ENCODE assay signal across 17 cellular contexts in the genomic region with DNA sequence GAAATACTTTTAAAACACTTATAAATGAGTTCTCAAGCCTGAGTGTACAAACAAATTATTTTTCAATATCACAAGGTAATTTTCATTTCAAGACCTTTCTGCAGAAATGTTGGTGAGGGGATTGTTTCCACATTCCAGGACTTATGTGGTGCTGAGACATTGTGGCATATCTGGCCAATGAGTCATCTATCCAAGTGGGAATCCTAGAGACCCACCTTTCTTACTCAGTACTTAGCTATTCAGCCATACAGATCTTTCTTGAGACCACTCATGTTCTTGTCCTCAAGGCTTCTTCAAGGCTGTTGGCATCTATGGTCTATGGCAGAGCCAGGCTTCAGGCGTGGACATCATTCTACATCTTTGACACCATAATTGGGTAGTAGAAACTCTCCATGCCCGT.
A peak's percentile ranks its signal among the peaks of the same experiment; 100 is the strongest.
DNase-seq lines count a peak whose midpoint lies in the region; ATAC-seq and TF ChIP-seq lines count a peak whose summit lies in the region.
"Had no signal": no experiment of that assay in that cellular context is flagged by ENCODE, and none has a peak within 500 bp of the region (broad histone marks: within the 10 kb centered on the region; RNA-seq: fewer than 3 reads in every experiment).

No MANE protein-coding gene starts in this region.

- ATAC-seq in GM23338 = no peak
- no peak for ATAC-seq in activated T-cell treated with anti-CD3 and anti-CD28 coated beads, Interleukin-2, amount 50 U/mL, for 72 hours (replicated peaks in 1 of 2)
- ATAC-seq: GM12878 had no signal

- H3K27ac Mint-ChIP-seq in GM23338 = 0 out of 2 replicates have a peak overlapping the region, but pooled peaks have one; percentile 24
- H3K27ac Mint-ChIP-seq in activated T-cell treated with anti-CD3 and anti-CD28 coated beads, Interleukin-2, amount 50 U/mL, for 72 hours = no peak overlapping the region
- H3K27ac Mint-ChIP-seq in type B pancreatic cell = no peak overlapping the region
- H3K27ac Mint-ChIP-seq: activated naive CD4-positive, alpha-beta T cell treated with anti-CD3 and anti-CD28 coated beads for 36 hours; progenitor cell of endocrine pancreas had no signal

- H3K9me3 ChIP-seq in SK-N-SH = no peaks in the 10 kb centered on the region
- H3K9me3 ChIP-seq: BE2C, esophagus squamous epithelium had no signal

- no peak overlapping the region for H2AFZ ChIP-seq in GM23338
- no peak overlapping the region for H2AFZ ChIP-seq in SK-N-SH (ENCODE audit: low read depth)

- no peak overlapping the region for H3K4me3 Mint-ChIP-seq in GM23338
- no peak overlapping the region for H3K4me3 Mint-ChIP-seq in activated T-cell treated with anti-CD3 and anti-CD28 coated beads, Interleukin-2, amount 50 U/mL, for 72 hours
- H3K4me3 Mint-ChIP-seq in type B pancreatic cell = no peak overlapping the region
- H3K4me3 Mint-ChIP-seq: activated naive CD4-positive, alpha-beta T cell treated with anti-CD3 and anti-CD28 coated beads for 36 hours had no signal

- H3K9me3 Mint-ChIP-seq in GM23338 (no peaks in the 10 kb centered on the region; the same call in 2 of the 3 replicates), type B pancreatic cell (peaks cover 5% of the 10 kb centered on the region)
- H3K9me3 Mint-ChIP-seq in activated T-cell treated with anti-CD3 and anti-CD28 coated beads, Interleukin-2, amount 50 U/mL, for 72 hours = peaks cover 1 to 14% of the 10 kb centered on the region in 2 donors

- no peak for TF ChIP-seq EP300 in SK-N-SH (IDR thresholded peaks at IDR 0.05; ENCODE audit: borderline replicate concordance in 1 of 2, low read depth in 1 of 2, low read length in 1 of 2)

- H3K27ac ChIP-seq in GM23338 (ENCODE audit: low read depth) (no peak overlapping the region), SK-N-SH (ENCODE audit: low read depth in 2 of 2, low read length in 1 of 2) (peak overlapping the region; percentile 58 to 98)
- H3K27ac ChIP-seq: esophagus squamous epithelium had no signal

- 62% methylated on average over 2 of the region's 2 CpGs for WGBS in SK-N-SH (ENCODE audit: low lambda C conversion rate)

- H3K27me3 Mint-ChIP-seq in GM23338 (ENCODE audit: insufficient read depth, low read depth, poor library complexity) = no peaks in the 10 kb centered on the region
- H3K27me3 Mint-ChIP-seq in activated T-cell treated with anti-CD3 and anti-CD28 coated beads, Interleukin-2, amount 50 U/mL, for 72 hours (ENCODE audit: low read depth) = no peaks in the 10 kb centered on the region
- no peaks in the 10 kb centered on the region for H3K27me3 Mint-ChIP-seq in type B pancreatic cell
- H3K27me3 Mint-ChIP-seq: progenitor cell of endocrine pancreas had no signal

- TF ChIP-seq CTCF in GM23338 (conservative IDR thresholded peaks at IDR 0.05; ENCODE audit: low read depth in 2 of 2) = no peak
- TF ChIP-seq CTCF in SK-N-SH (IDR thresholded peaks at IDR 0.05) = no peak
- TF ChIP-seq CTCF in fibroblast of the aortic adventitia (IDR thresholded peaks at IDR 0.05; ENCODE audit: insufficient read depth, low read length) = no peak
- no peak for TF ChIP-seq CTCF in type B pancreatic cell (conservative IDR thresholded peaks at IDR 0.05)

- DNase-seq in GM23338 (ENCODE audit: low spot score) (no peak), SK-N-SH (no peak), fibroblast of the aortic adventitia (ENCODE audit: low read depth) (peak; percentile 45), pulmonary artery endothelial cell (ENCODE audit: low read depth, low spot score) (peak; percentile 1), retina (no peak), type B pancreatic cell (ENCODE audit: extremely low spot score, unreplicated experiment) (no peak)
- DNase-seq in activated T-cell treated with anti-CD3 and anti-CD28 coated beads, Interleukin-2, amount 50 U/mL, for 72 hours = no peak
- DNase-seq in activated effector memory CD4-positive, alpha-beta T cell treated with anti-CD3 and anti-CD28 coated beads, Interleukin-2, amount 50 U/mL, for 16 hours = no peak
- DNase-seq: activated naive CD4-positive, alpha-beta T cell treated with anti-CD3 and anti-CD28 coated beads for 36 hours; BE2C; DMS53; esophagus squamous epithelium; NCI-H2081; NCI-H82; Right ventricle myocardium superior had no signal

- H3K4me1 Mint-ChIP-seq in GM23338 (no peaks in the 10 kb centered on the region), type B pancreatic cell (ENCODE audit: unreplicated experiment) (peaks cover 28% of the 10 kb centered on the region)
- no peaks in the 10 kb centered on the region for H3K4me1 Mint-ChIP-seq in activated T-cell treated with anti-CD3 and anti-CD28 coated beads, Interleukin-2, amount 50 U/mL, for 72 hours (ENCODE audit: low read depth)

- POLR2A ChIA-PET in SK-N-SH (lab: Yijun Ruan, JAX) = no interaction called here

- H3K79me2 ChIP-seq in GM23338 (replicated peaks; ENCODE audit: insufficient read depth) = no peaks in the 10 kb centered on the region
- no peaks in the 10 kb centered on the region for H3K79me2 ChIP-seq in SK-N-SH (ENCODE audit: insufficient read depth)

- H3K4me2 ChIP-seq in GM23338 (no peak overlapping the region), SK-N-SH (peak overlapping the region; percentile 8; the same call in 1 of the 2 replicates)

- H4K20me1 ChIP-seq in GM23338 (replicated peaks; ENCODE audit: insufficient read depth) (no peaks in the 10 kb centered on the region), SK-N-SH (ENCODE audit: insufficient read depth) (no peaks in the 10 kb centered on the region)

- TF ChIP-seq RAD21 in SK-N-SH (IDR thresholded peaks at IDR 0.05; ENCODE audit: low read length) = no peak

- H3K4me3 ChIP-seq in GM23338 (no peak overlapping the region), SK-N-SH (ENCODE audit: low read depth in 2 of 2, low read length in 1 of 2) (no peak overlapping the region), fibroblast of the aortic adventitia (ENCODE audit: low read depth, low read length) (no peak overlapping the region)
- H3K4me3 ChIP-seq: esophagus squamous epithelium, GM12878 had no signal

- H3K9me2 ChIP-seq in GM23338 (ENCODE audit: insufficient read depth) = no peaks in the 10 kb centered on the region
- no peaks in the 10 kb centered on the region for H3K9me2 ChIP-seq in SK-N-SH

- CTCF ChIA-PET in SK-N-SH (lab: Yijun Ruan, JAX) = interaction anchor here (0.6 kb wide), 1 partner anchor 37 kb away, joined by 3 read pairs; no protein-coding TSS in a partner anchor

- H3F3A ChIP-seq in GM23338 (replicated peaks; ENCODE audit: low read depth) = no peaks in the 10 kb centered on the region
- H3F3A ChIP-seq in SK-N-SH (replicated peaks; ENCODE audit: insufficient read depth) = peaks cover 24% of the 10 kb centered on the region

- H3K4me1 ChIP-seq in GM23338 (ENCODE audit: insufficient read depth) (no peaks in the 10 kb centered on the region), SK-N-SH (ENCODE audit: control insufficient read depth in 1 of 2, insufficient read depth in 2 of 2, low read depth in 1 of 2, low read length in 1 of 2) (peaks cover 19 to 30% of the 10 kb centered on the region in 2 experiments; a peak in 3 of 4 replicates)
- H3K4me1 ChIP-seq: esophagus squamous epithelium had no signal

- H3K36me3 Mint-ChIP-seq in GM23338 (ENCODE audit: low read depth) (no peaks in the 10 kb centered on the region), type B pancreatic cell (no peaks in the 10 kb centered on the region)
- no peaks in the 10 kb centered on the region for H3K36me3 Mint-ChIP-seq in activated T-cell treated with anti-CD3 and anti-CD28 coated beads, Interleukin-2, amount 50 U/mL, for 72 hours (ENCODE audit: insufficient read depth in 2 of 2)

- H3K27me3 ChIP-seq in GM23338 (ENCODE audit: insufficient read depth) (no peaks in the 10 kb centered on the region), SK-N-SH (ENCODE audit: insufficient read depth) (no peaks in the 10 kb centered on the region)
- H3K27me3 ChIP-seq: BE2C, esophagus squamous epithelium had no signal

- no peaks in the 10 kb centered on the region for H3K36me3 ChIP-seq in GM23338 (ENCODE audit: insufficient read depth)
- H3K36me3 ChIP-seq in SK-N-SH (replicated peaks in 1 of 2; ENCODE audit: control insufficient read depth in 1 of 2, insufficient read depth in 2 of 2, low read length in 1 of 2) = no peaks in the 10 kb centered on the region
- H3K36me3 ChIP-seq: BE2C, esophagus squamous epithelium had no signal

- no peak overlapping the region for H3K9ac ChIP-seq in SK-N-SH

TF ChIP-seq in GM23338, 12 proteins besides CTCF, POLR2A, EP300 and RAD21 (continues in another document):
- TF ChIP-seq, protein P1, sequence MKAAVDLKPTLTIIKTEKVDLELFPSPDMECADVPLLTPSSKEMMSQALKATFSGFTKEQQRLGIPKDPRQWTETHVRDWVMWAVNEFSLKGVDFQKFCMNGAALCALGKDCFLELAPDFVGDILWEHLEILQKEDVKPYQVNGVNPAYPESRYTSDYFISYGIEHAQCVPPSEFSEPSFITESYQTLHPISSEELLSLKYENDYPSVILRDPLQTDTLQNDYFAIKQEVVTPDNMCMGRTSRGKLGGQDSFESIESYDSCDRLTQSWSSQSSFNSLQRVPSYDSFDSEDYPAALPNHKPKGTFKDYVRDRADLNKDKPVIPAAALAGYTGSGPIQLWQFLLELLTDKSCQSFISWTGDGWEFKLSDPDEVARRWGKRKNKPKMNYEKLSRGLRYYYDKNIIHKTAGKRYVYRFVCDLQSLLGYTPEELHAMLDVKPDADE (IDR thresholded peaks at IDR 0.05) = no peak
- TF ChIP-seq POLR2AphosphoS5 (IDR thresholded peaks at IDR 0.05; ENCODE audit: low read depth) (no peak), EZH2phosphoT487 (IDR thresholded peaks at IDR 0.05; ENCODE audit: unreplicated experiment) (no peak), STAT1 (IDR thresholded peaks at IDR 0.05; ENCODE audit: unreplicated experiment) (no peak), CREB1 (CRISPR knock-in tag; IDR thresholded peaks at IDR 0.05; ENCODE audit: low read depth) (no peak)

TF ChIP-seq in SK-N-SH, 30 proteins besides CTCF, POLR2A, EP300 and RAD21:
- TF ChIP-seq FOSL2 (IDR thresholded peaks at IDR 0.05; ENCODE audit: borderline replicate concordance, low read depth) (peak; percentile 53; the same call in 1 of the 2 replicates), TEAD4 (IDR thresholded peaks at IDR 0.05; ENCODE audit: borderline replicate concordance, insufficient read depth) (peak; percentile 38; the same call in 1 of the 2 replicates), FOXM1 (IDR thresholded peaks at IDR 0.05; ENCODE audit: low read depth) (no peak)

Comparison
In these comparisons a context has a peak if more than half of its experiments do, and no peak if none do; other contexts are left out.
1. DNase-seq: peak in fibroblast of the aortic adventitia (single experiment) and pulmonary artery endothelial cell (single experiment); none in GM23338 (single experiment), SK-N-SH (single experiment), retina (single experiment), activated T-cell treated with anti-CD3 and anti-CD28 coated beads, Interleukin-2, amount 50 U/mL, for 72 hours (0 of 2), type B pancreatic cell (single experiment) and activated effector memory CD4-positive, alpha-beta T cell treated with anti-CD3 and anti-CD28 coated beads, Interleukin-2, amount 50 U/mL, for 16 hours (single experiment).